In the genomic region with DNA sequence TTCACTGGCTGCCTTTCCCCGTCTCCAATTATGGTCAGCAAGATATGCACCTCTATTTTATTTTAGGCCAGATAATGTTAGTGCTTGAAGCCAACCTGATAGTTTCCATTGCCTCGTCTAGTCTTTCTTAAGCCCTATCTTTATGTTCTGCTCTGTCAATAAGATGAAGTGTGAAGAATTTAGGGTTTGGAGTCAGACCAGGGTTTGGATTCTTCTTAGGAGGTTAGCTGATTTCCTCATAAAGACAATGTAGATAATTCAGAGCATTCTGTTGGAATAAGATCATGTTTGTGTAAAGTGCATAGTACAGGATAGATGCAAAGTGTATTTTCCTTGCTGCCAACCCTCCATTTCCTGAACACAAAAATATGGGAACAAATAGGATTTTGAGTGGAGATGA, we compare ENCODE assay signal across 22 cellular contexts. TPM values are rescaled to one million over a fixed set of nuclear protein-coding genes. Genes with fewer than 3 reads are reported as not detected.
DNase-seq lines count a peak whose midpoint lies in the region; FAIRE-seq and TF ChIP-seq lines count a peak whose summit lies in the region.
"Had no signal": no experiment of that assay in that cellular context is flagged by ENCODE, and none has a peak within 500 bp of the region (broad histone marks: within the 10 kb centered on the region; RNA-seq: fewer than 3 reads in every experiment).

No MANE protein-coding gene starts in this region.

- no peak overlapping the region for H3K27ac Mint-ChIP-seq in astrocyte (ENCODE audit: unreplicated experiment)
- H3K27ac Mint-ChIP-seq: CD4-positive, CD25-positive, alpha-beta regulatory T cell had no signal

- no peak overlapping the region for H3K4me3 Mint-ChIP-seq in astrocyte (ENCODE audit: unreplicated experiment)
- H3K4me3 Mint-ChIP-seq: CD4-positive, CD25-positive, alpha-beta regulatory T cell had no signal

- WGBS in transverse colon (ENCODE audit: low coverage in 1 of 2), 2 donors: 89 to 92% methylated on average over 2 of the region's 2 CpGs
- 73 to 85% (median 76%) methylated on average over 2 of the region's 2 CpGs for WGBS in adrenal gland, 4 donors

- H2AFZ ChIP-seq in astrocyte (ENCODE audit: low read depth, low read length): no peak overlapping the region

- intact Hi-C loops in transverse colon (cut with DNase I; ENCODE audit: low total_unique reads) (no loop called here), adrenal gland (cut with DNase I) (no loop called here)

- H4K20me1 ChIP-seq in astrocyte (ENCODE audit: insufficient read depth, low read length): no peaks in the 10 kb centered on the region

- peaks cover 39% of the 10 kb centered on the region for H3K4me1 Mint-ChIP-seq in astrocyte (ENCODE audit: low read depth, unreplicated experiment)
- H3K4me1 Mint-ChIP-seq: CD4-positive, CD25-positive, alpha-beta regulatory T cell had no signal

- H3K27ac ChIP-seq in astrocyte (ENCODE audit: low read depth, low read length): peak overlapping the region; percentile 21
- H3K27ac ChIP-seq in transverse colon: peak overlapping the region in 3 of 4 donors; percentile 48 to 77 (median 57)
- H3K27ac ChIP-seq in adrenal gland: no peak overlapping the region
- H3K27ac ChIP-seq: SK-N-MC had no signal

- H3K9me3 Mint-ChIP-seq in astrocyte (ENCODE audit: unreplicated experiment): no peaks in the 10 kb centered on the region
- H3K9me3 Mint-ChIP-seq: CD4-positive, CD25-positive, alpha-beta regulatory T cell had no signal

- H3K27me3 Mint-ChIP-seq in astrocyte (ENCODE audit: low read depth, unreplicated experiment): no peaks in the 10 kb centered on the region

- no peak for FAIRE-seq in astrocyte (lab: Jason Lieb, UNC)
- FAIRE-seq: H1, HTR-8/SVneo had no signal

- no peaks in the 10 kb centered on the region for H3K9me3 ChIP-seq in astrocyte (ENCODE audit: insufficient read depth, low read depth, low read length)
- no peaks in the 10 kb centered on the region for H3K9me3 ChIP-seq in transverse colon
- H3K9me3 ChIP-seq in adrenal gland (replicated peaks in 1 of 3): no peaks in the 10 kb centered on the region
- H3K9me3 ChIP-seq: BE2C had no signal

- no peaks in the 10 kb centered on the region for H3K79me2 ChIP-seq in astrocyte (ENCODE audit: insufficient read depth, low read length)

- in situ Hi-C loops in transverse colon (cut with MboI; ENCODE audit: low pct_ligation_motif_present in 1 of 4, low pct_unique_long_range_greater_than_20kb in 1 of 4, low sequenced_read_pairs in 3 of 4): no loop called here

- no peak overlapping the region for H3K9ac ChIP-seq in astrocyte (ENCODE audit: low read length)

- peaks cover 10% of the 10 kb centered on the region for H3K36me3 Mint-ChIP-seq in astrocyte (ENCODE audit: low read depth, unreplicated experiment)
- H3K36me3 Mint-ChIP-seq: CD4-positive, CD25-positive, alpha-beta regulatory T cell had no signal

- TF ChIP-seq CTCF in astrocyte (IDR thresholded peaks at IDR 0.05; ENCODE audit: insufficient read depth, low read depth, low read length) (no peak), fibroblast of the aortic adventitia (IDR thresholded peaks at IDR 0.05; ENCODE audit: insufficient read depth, low read length) (no peak), transverse colon (IDR thresholded peaks at IDR 0.05) (no peak), adrenal gland (IDR thresholded peaks at IDR 0.05) (no peak)

- peaks cover 35% of the 10 kb centered on the region for H3K4me1 ChIP-seq in astrocyte (ENCODE audit: insufficient read depth, low read length)
- peaks cover 0 to 25% (median 4%) of the 10 kb centered on the region in 4 donors for H3K4me1 ChIP-seq in transverse colon
- peaks cover 0 to 3% of the 10 kb centered on the region in 2 donors for H3K4me1 ChIP-seq in adrenal gland (replicated peaks in 1 of 2)
- H3K4me1 ChIP-seq: BE2C had no signal

- H3K27me3 ChIP-seq in astrocyte (ENCODE audit: insufficient read depth, low read length): no peaks in the 10 kb centered on the region
- H3K27me3 ChIP-seq in transverse colon: no peaks in the 10 kb centered on the region
- no peaks in the 10 kb centered on the region for H3K27me3 ChIP-seq in adrenal gland
- H3K27me3 ChIP-seq: BE2C had no signal

- H3K4me3 ChIP-seq in astrocyte (ENCODE audit: insufficient read depth, low read depth, low read length) (no peak overlapping the region), fibroblast of the aortic adventitia (ENCODE audit: low read depth, low read length) (no peak overlapping the region), transverse colon (no peak overlapping the region), adrenal gland (no peak overlapping the region)
- H3K4me3 ChIP-seq: SK-N-MC had no signal

- peak; percentile 74 for DNase-seq in NCI-H226
- DNase-seq in astrocyte (ENCODE audit: low read depth): peak; percentile 89
- DNase-seq in fibroblast of the aortic adventitia (ENCODE audit: low read depth): peak; percentile 76
- no peak for DNase-seq in transverse colon
- DNase-seq in adrenal gland: no peak
- no peak for DNase-seq in germinal center (ENCODE audit: low spot score)
- no peak for DNase-seq in activated CD4-positive, alpha-beta T cell treated with anti-CD3 and anti-CD28 coated beads for 1 hour
- DNase-seq: BE2C; CD4-positive, CD25-positive, alpha-beta regulatory T cell; DMS 273 treated with DMSO at 0.1 percent for 48 hours; DMS79 treated with DMSO at 0.1 percent for 48 hours; KG1; NCI-H1092 treated with DMSO at 0.1 percent for 48 hours; NCI-H1436 treated with DMSO at 0.1 percent for 48 hours; NCI-H1930; NCI-H446; NCI-H526; OCI-M1; SHP77 treated with DMSO at 0.1 percent for 48 hours had no signal

- no peak for TF ChIP-seq POLR2A in transverse colon (IDR thresholded peaks at IDR 0.05)
- TF ChIP-seq POLR2A in adrenal gland (IDR thresholded peaks at IDR 0.05): no peak

- H3K36me3 ChIP-seq in astrocyte (ENCODE audit: insufficient read depth, low read length) (no peaks in the 10 kb centered on the region), transverse colon (no peaks in the 10 kb centered on the region), adrenal gland (replicated peaks in 1 of 2) (no peaks in the 10 kb centered on the region)
- H3K36me3 ChIP-seq: BE2C had no signal

- no peak for TF ChIP-seq EP300 in transverse colon (IDR thresholded peaks at IDR 0.05; ENCODE audit: low read depth)

- peak overlapping the region; percentile 15 for H3K4me2 ChIP-seq in astrocyte (ENCODE audit: low read length)

RNA-seq across cellular contexts. Expression of a gene that starts 43.8 kb away (rescaled TPM):
- total RNA-seq in astrocyte: 64.1 and 74.6 TPM in 2 replicates
- total RNA-seq in fibroblast of the aortic adventitia (ENCODE audit: low replicate concordance): 0.57 and 3.1 TPM in 2 replicates
- 100 to 1,000 TPM in 2 of 4 donors, 10 to 100 TPM in 2; 45.2 to 163 (median 96.1) TPM for total RNA-seq in transverse colon
- 1 to 10 TPM in 7 of 8 donors, under 1 TPM in 1; 0.48 to 6.2 (median 2.1) TPM for total RNA-seq in adrenal gland
- polyA plus RNA-seq in adrenal gland: 1 to 10 TPM; 2.4 to 4.3 (median 2.7) TPM

Comparison
In these comparisons a context has a peak if more than half of its experiments do, and no peak if none do; other contexts are left out.
1. DNase-seq: peak in NCI-H226 (single experiment), astrocyte (single experiment) and fibroblast of the aortic adventitia (single experiment); none in transverse colon (single experiment), adrenal gland (0 of 7), germinal center (single experiment) and activated CD4-positive, alpha-beta T cell treated with anti-CD3 and anti-CD28 coated beads for 1 hour (single experiment).
2. H3K27ac ChIP-seq: peak in astrocyte (single experiment) and transverse colon (3 of 4); none in adrenal gland (0 of 5).